In genomic region chr15:78414608-78415250, GRCh38 we compare ENCODE assay signal across 13 cellular contexts.
"Had no signal": no experiment of that assay in that cellular context is flagged by ENCODE, and none has a peak within 500 bp of the region (broad histone marks: within the 10 kb centered on the region; RNA-seq: fewer than 3 reads in every experiment).

No MANE protein-coding gene starts in this region.

- H3K4me3 Mint-ChIP-seq: activated naive CD8-positive, alpha-beta T cell treated with anti-CD3 and anti-CD28 coated beads, Interleukin-2, amount 10 ng/mL, durations not matched to agents 7 days and 5 days; activated T-helper 1 cell treated with anti-CD3 and anti-CD28 coated beads, Interleukin-12 subunit alpha, Interleukin-12 subunit beta, Interleukin-2, Interleukin-4 antibody, amounts not matched to agents 30 ng/mL and 10 ng/mL and 1 ng/mL, durations not matched to agents 14 hours and 24 hours and 36 hours; central memory CD8-positive, alpha-beta T cell; natural killer cell; stimulated activated memory B cell treated with anti-CD40 and anti-IgM and Interleukin-4, amounts not matched to agents 10 μg/mL and 1 μg/mL and 100 μg/mL, for 72 hours; T-helper 2 cell treated with Interferon-gamma antibody and Interleukin-4, amounts not matched to agents 5 μg/mL and 100 μg/mL, for 36 hours had no signal

- H3K27ac Mint-ChIP-seq: activated naive CD8-positive, alpha-beta T cell treated with anti-CD3 and anti-CD28 coated beads, Interleukin-2, amount 10 ng/mL, durations not matched to agents 7 days and 5 days; activated T-helper 1 cell treated with anti-CD3 and anti-CD28 coated beads, Interleukin-12 subunit alpha, Interleukin-12 subunit beta, Interleukin-2, Interleukin-4 antibody, amounts not matched to agents 30 ng/mL and 10 ng/mL and 1 ng/mL, durations not matched to agents 14 hours and 24 hours and 36 hours; natural killer cell; stimulated activated memory B cell treated with anti-CD40 and anti-IgM and Interleukin-4, amounts not matched to agents 10 μg/mL and 1 μg/mL and 100 μg/mL, for 72 hours; T-helper 2 cell treated with Interferon-gamma antibody and Interleukin-4, amounts not matched to agents 5 μg/mL and 100 μg/mL, for 36 hours had no signal

- H3K36me3 Mint-ChIP-seq: activated naive CD8-positive, alpha-beta T cell treated with anti-CD3 and anti-CD28 coated beads, Interleukin-2, amount 10 ng/mL, durations not matched to agents 7 days and 5 days; natural killer cell; stimulated activated memory B cell treated with anti-CD40 and anti-IgM and Interleukin-4, amounts not matched to agents 10 μg/mL and 1 μg/mL and 100 μg/mL, for 72 hours had no signal

- DNase-seq: activated CD4-positive, alpha-beta T cell treated with anti-CD3 and anti-CD28 coated beads, Interleukin-2, amount 50 U/mL, for 1 hour; activated CD8-positive, alpha-beta memory T cell treated with anti-CD3 and anti-CD28 coated beads for 24 hours; activated naive CD4-positive, alpha-beta T cell; activated naive CD8-positive, alpha-beta T cell treated with anti-CD3 and anti-CD28 coated beads, Interleukin-2, amount 10 ng/mL, durations not matched to agents 7 days and 5 days; gastrocnemius medialis; heart right ventricle; natural killer cell; stimulated activated CD4-positive, alpha-beta T cell treated with anti-CD3 and anti-CD28 coated beads, Interleukin-2, amount 100 ng/mL, for 48 hours; uterus had no signal

- H3K9me3 Mint-ChIP-seq: activated naive CD8-positive, alpha-beta T cell treated with anti-CD3 and anti-CD28 coated beads, Interleukin-2, amount 10 ng/mL, durations not matched to agents 7 days and 5 days; activated T-helper 1 cell treated with anti-CD3 and anti-CD28 coated beads, Interleukin-12 subunit alpha, Interleukin-12 subunit beta, Interleukin-2, Interleukin-4 antibody, amounts not matched to agents 30 ng/mL and 10 ng/mL and 1 ng/mL, durations not matched to agents 14 hours and 24 hours and 36 hours; central memory CD8-positive, alpha-beta T cell; natural killer cell; T-helper 2 cell treated with Interferon-gamma antibody and Interleukin-4, amounts not matched to agents 5 μg/mL and 100 μg/mL, for 36 hours had no signal

- H3K4me1 Mint-ChIP-seq: activated naive CD8-positive, alpha-beta T cell treated with anti-CD3 and anti-CD28 coated beads, Interleukin-2, amount 10 ng/mL, durations not matched to agents 7 days and 5 days; central memory CD8-positive, alpha-beta T cell; natural killer cell; stimulated activated memory B cell treated with anti-CD40 and anti-IgM and Interleukin-4, amounts not matched to agents 10 μg/mL and 1 μg/mL and 100 μg/mL, for 72 hours had no signal
